In genomic region chrX:29687687-29688086, GRCh38 we compare ENCODE assay signal across 11 cellular contexts.
DNase-seq lines count a peak whose midpoint lies in the region; ATAC-seq and TF ChIP-seq lines count a peak whose summit lies in the region.
"Had no signal": no experiment of that assay in that cellular context is flagged by ENCODE, and none has a peak within 500 bp of the region (broad histone marks: within the 10 kb centered on the region; RNA-seq: fewer than 3 reads in every experiment).

No MANE protein-coding gene starts in this region.

- H3K4me3 Mint-ChIP-seq in activated naive CD8-positive, alpha-beta T cell treated with anti-CD3 and anti-CD28 coated beads for 36 hours, result no peak overlapping the region
- H3K4me3 Mint-ChIP-seq in activated T-cell treated with anti-CD3 and anti-CD28 coated beads, Interleukin-2, amount 50 U/mL, for 4 hours, result no peak overlapping the region
- H3K4me3 Mint-ChIP-seq: naive B cell had no signal

- H3K36me3 Mint-ChIP-seq in activated naive CD8-positive, alpha-beta T cell treated with anti-CD3 and anti-CD28 coated beads for 36 hours, result no peaks in the 10 kb centered on the region
- H3K36me3 Mint-ChIP-seq in activated T-cell treated with anti-CD3 and anti-CD28 coated beads, Interleukin-2, amount 50 U/mL, for 4 hours (ENCODE audit: insufficient read depth), result no peaks in the 10 kb centered on the region
- H3K36me3 Mint-ChIP-seq: naive B cell had no signal

- H3K27ac Mint-ChIP-seq in activated naive CD8-positive, alpha-beta T cell treated with anti-CD3 and anti-CD28 coated beads for 36 hours, result no peak overlapping the region
- H3K27ac Mint-ChIP-seq: naive B cell had no signal

- DNase-seq in HCEC 1CT (peak; percentile 55), SW 1271 (lab: John Stamatoyannopoulos, UW) (peak; percentile 0 to 8), fibroblast of the aortic adventitia (ENCODE audit: low read depth) (peak; percentile 58), smooth muscle cell of the brain vasculature (ENCODE audit: low read depth, low spot score) (peak; percentile 7)
- no peak for DNase-seq in activated naive CD8-positive, alpha-beta T cell treated with anti-CD3 and anti-CD28 coated beads for 36 hours
- DNase-seq in activated T-cell treated with anti-CD3 and anti-CD28 coated beads, Interleukin-2, amount 50 U/mL, for 4 hours, result no peak
- DNase-seq: activated CD4-positive, alpha-beta T cell treated with anti-CD3 and anti-CD28 coated beads, Interleukin-2, amount 50 U/mL, for 1 hour; naive B cell; NCI-H2081 treated with DMSO at 0.1 percent for 48 hours had no signal

- no peaks in the 10 kb centered on the region for H3K4me1 Mint-ChIP-seq in activated naive CD8-positive, alpha-beta T cell treated with anti-CD3 and anti-CD28 coated beads for 36 hours
- no peaks in the 10 kb centered on the region for H3K4me1 Mint-ChIP-seq in activated T-cell treated with anti-CD3 and anti-CD28 coated beads, Interleukin-2, amount 50 U/mL, for 4 hours (ENCODE audit: low read depth)
- H3K4me1 Mint-ChIP-seq: naive B cell had no signal

- no peak overlapping the region for H3K4me3 ChIP-seq in fibroblast of the aortic adventitia (ENCODE audit: low read depth, low read length)
- H3K4me3 ChIP-seq: vagina had no signal

- TF ChIP-seq CTCF in fibroblast of the aortic adventitia (IDR thresholded peaks at IDR 0.05; ENCODE audit: insufficient read depth, low read length), result peak; percentile 28

- ATAC-seq in activated T-cell treated with anti-CD3 and anti-CD28 coated beads, Interleukin-2, amount 50 U/mL, for 4 hours, result no peak
- no peak for ATAC-seq in GM21786 (IDR thresholded peaks at IDR 0.05; ENCODE audit: unreplicated experiment)

- H3K9me3 Mint-ChIP-seq in activated naive CD8-positive, alpha-beta T cell treated with anti-CD3 and anti-CD28 coated beads for 36 hours, result peaks cover 1% of the 10 kb centered on the region
- no peaks in the 10 kb centered on the region for H3K9me3 Mint-ChIP-seq in activated T-cell treated with anti-CD3 and anti-CD28 coated beads, Interleukin-2, amount 50 U/mL, for 4 hours

- no peaks in the 10 kb centered on the region for H3K27me3 Mint-ChIP-seq in activated naive CD8-positive, alpha-beta T cell treated with anti-CD3 and anti-CD28 coated beads for 36 hours
- H3K27me3 Mint-ChIP-seq in activated T-cell treated with anti-CD3 and anti-CD28 coated beads, Interleukin-2, amount 50 U/mL, for 4 hours (ENCODE audit: low read depth), result no peaks in the 10 kb centered on the region
- H3K27me3 Mint-ChIP-seq: naive B cell had no signal

Comparison
In these comparisons a context has a peak if more than half of its experiments do, and no peak if none do; other contexts are left out.
1. DNase-seq: peak in HCEC 1CT (single experiment), SW 1271 (2 of 2), fibroblast of the aortic adventitia (single experiment) and smooth muscle cell of the brain vasculature (single experiment); none in activated naive CD8-positive, alpha-beta T cell treated with anti-CD3 and anti-CD28 coated beads for 36 hours (single experiment) and activated T-cell treated with anti-CD3 and anti-CD28 coated beads, Interleukin-2, amount 50 U/mL, for 4 hours (single experiment).